ENCODE assay signal across 15 cellular contexts in genomic region chr4:124777007-124777406, GRCh38.
DNase-seq lines count a peak whose midpoint lies in the region; ATAC-seq and TF ChIP-seq lines count a peak whose summit lies in the region.
"Had no signal": no experiment of that assay in that cellular context is flagged by ENCODE, and none has a peak within 500 bp of the region (broad histone marks: within the 10 kb centered on the region; RNA-seq: fewer than 3 reads in every experiment).

No MANE protein-coding gene starts in this region.

- no peak for ATAC-seq in GM19324 (IDR thresholded peaks at IDR 0.05; ENCODE audit: low FRiP score, unreplicated experiment)
- ATAC-seq: CD8-positive, alpha-beta T cell; GM23338 had no signal

- TF ChIP-seq CTCF in choroid plexus epithelial cell (conservative IDR thresholded peaks at IDR 0.05; ENCODE audit: low read depth, low read length) (no peak), fibroblast of villous mesenchyme (IDR thresholded peaks at IDR 0.05; ENCODE audit: insufficient read depth, low read depth, low read length) (no peak)

- H3K4me3 ChIP-seq in choroid plexus epithelial cell (ENCODE audit: low read depth, low read length): no peak overlapping the region
- no peak overlapping the region for H3K4me3 ChIP-seq in fibroblast of villous mesenchyme (ENCODE audit: low read depth, low read length)
- H3K4me3 ChIP-seq: BLaER1 treated with 17β-estradiol and CSF1 and Interleukin-3, amounts not matched to agents 10 nM and 100 nM; GM23338 had no signal

- DNase-seq in EL (peak; percentile 2), choroid plexus epithelial cell (ENCODE audit: low read depth) (peak; percentile 43), fibroblast of villous mesenchyme (ENCODE audit: low read depth) (peak; percentile 8), smooth muscle cell of the brain vasculature (ENCODE audit: low read depth, low spot score) (peak; percentile 29), kidney glomerular epithelial cell (lab: John Stamatoyannopoulos, UW) (no peak), DMS53 treated with DMSO at 0.1 percent for 48 hours (lab: John Stamatoyannopoulos, UW; ENCODE audit: unreplicated experiment) (no peak), SHP77 (lab: John Stamatoyannopoulos, UW) (no peak)
- DNase-seq: 8988T; Calu3; CD8-positive, alpha-beta T cell; DND-41; HCEC 1CT had no signal

Comparison
In these comparisons a context has a peak if more than half of its experiments do, and no peak if none do; other contexts are left out.
1. DNase-seq: peak in EL (single experiment), choroid plexus epithelial cell (single experiment), fibroblast of villous mesenchyme (single experiment) and smooth muscle cell of the brain vasculature (single experiment); none in kidney glomerular epithelial cell (single experiment), DMS53 treated with DMSO at 0.1 percent for 48 hours (single experiment) and SHP77 (0 of 2).